Comparison of ENCODE assay signal across 1 cellular context in genomic region chr9:130137870-130138653, GRCh38.
TF ChIP-seq lines count a peak whose summit lies in the region.

No MANE protein-coding gene starts in this region.

TF ChIP-seq in SK-N-SH, 30 proteins besides CTCF, POLR2A, EP300 and RAD21 (continued from another document):
- TF ChIP-seq USF2 (IDR thresholded peaks at IDR 0.05; ENCODE audit: borderline replicate concordance, low read depth, low read length): no peak
- TF ChIP-seq CHD2 (IDR thresholded peaks at IDR 0.05; ENCODE audit: low read length, partially characterized antibody): no peak
- peak; percentile 20; the same call in 1 of the 2 replicates for TF ChIP-seq FOSL2 (IDR thresholded peaks at IDR 0.05; ENCODE audit: borderline replicate concordance, low read depth)
- TF ChIP-seq REST (IDR thresholded peaks at IDR 0.05; ENCODE audit: low read depth, low read length): no peak
- TF ChIP-seq EZH2phosphoT487 (IDR thresholded peaks at IDR 0.05; ENCODE audit: borderline replicate concordance, low read depth): no peak
